In the genomic region with DNA sequence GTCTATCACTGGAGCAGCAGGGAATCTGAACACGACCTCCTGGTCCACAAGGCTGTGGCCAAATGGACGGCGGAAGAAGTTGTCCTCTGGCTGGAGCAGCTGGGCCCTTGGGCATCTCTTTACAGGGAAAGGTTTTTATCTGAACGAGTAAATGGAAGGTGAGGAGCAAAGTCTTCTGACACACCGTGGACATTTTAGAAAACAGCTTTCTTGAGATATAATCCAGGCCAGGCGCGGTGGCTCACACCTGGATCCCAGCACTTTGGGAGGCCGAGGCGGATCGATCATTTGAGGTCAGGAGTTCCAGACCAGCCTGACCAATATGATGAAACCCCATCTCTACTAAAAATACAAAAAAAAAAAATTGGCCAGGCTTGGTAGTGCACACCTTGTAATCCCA, we compare ENCODE assay signal across 19 cellular contexts. TPM values are rescaled to one million over a fixed set of nuclear protein-coding genes. Genes with fewer than 3 reads are reported as not detected.
A peak's percentile ranks its signal among the peaks of the same experiment; 100 is the strongest.
DNase-seq lines count a peak whose midpoint lies in the region; ATAC-seq and TF ChIP-seq lines count a peak whose summit lies in the region.
"Had no signal": no experiment of that assay in that cellular context is flagged by ENCODE, and none has a peak within 500 bp of the region (broad histone marks: within the 10 kb centered on the region; RNA-seq: fewer than 3 reads in every experiment).

No MANE protein-coding gene starts in this region.

- TF ChIP-seq CTCF in CD8-positive, alpha-beta T cell (IDR thresholded peaks at IDR 0.05), result no peak
- TF ChIP-seq CTCF in heart left ventricle (IDR thresholded peaks at IDR 0.05), result no peak

- intact Hi-C loops in CD8-positive, alpha-beta T cell (cut with DNase I, micrococcal nuclease), result no loop called here
- intact Hi-C loops in heart left ventricle (cut with DNase I), result no loop called here

- H3K9me3 Mint-ChIP-seq in activated T-cell treated with anti-CD3 and anti-CD28 coated beads, Interleukin-2, amount 50 U/mL, for 72 hours, result no peaks in the 10 kb centered on the region
- H3K9me3 Mint-ChIP-seq in CD8-positive, alpha-beta T cell, result no peaks in the 10 kb centered on the region
- H3K9me3 Mint-ChIP-seq in activated naive CD8-positive, alpha-beta T cell (ENCODE audit: low read depth), result no peaks in the 10 kb centered on the region
- H3K9me3 Mint-ChIP-seq: HFFc6 had no signal

- 93 to 96% (median 94%) methylated on average over 10 of the region's 10 CpGs for WGBS in heart left ventricle, 4 donors

- CTCF ChIA-PET in CD8-positive, alpha-beta T cell (lab: Charles Lee), result no interaction called here

- peaks cover 44% of the 10 kb centered on the region for H3K36me3 ChIP-seq in CD8-positive, alpha-beta T cell (ENCODE audit: insufficient read depth, low read length)
- peaks cover 5 to 100% (median 98%) of the 10 kb centered on the region in 9 donors for H3K36me3 ChIP-seq in heart left ventricle

- H3K4me3 Mint-ChIP-seq in activated T-cell treated with anti-CD3 and anti-CD28 coated beads, Interleukin-2, amount 50 U/mL, for 72 hours, result no peak overlapping the region
- H3K4me3 Mint-ChIP-seq in CD8-positive, alpha-beta T cell, result no peak overlapping the region
- H3K4me3 Mint-ChIP-seq in activated naive CD8-positive, alpha-beta T cell, result no peak overlapping the region
- H3K4me3 Mint-ChIP-seq: HFFc6 had no signal

- no peak for DNase-seq in activated T-cell treated with anti-CD3 and anti-CD28 coated beads, Interleukin-2, amount 50 U/mL, for 72 hours
- no peak for DNase-seq in activated T-cell treated with anti-CD3 and anti-CD28 coated beads, Interleukin-2, amount 50 U/mL, for 48 hours
- no peak for DNase-seq in CD8-positive, alpha-beta T cell
- DNase-seq in mesenteric fat pad (ENCODE audit: low spot score), result peak; percentile 60
- no peak for DNase-seq in stimulated activated CD4-positive, alpha-beta T cell treated with anti-CD3 and anti-CD28 coated beads, Interleukin-2, amount 100 ng/mL, for 48 hours
- DNase-seq in heart left ventricle, result no peak
- DNase-seq: COR-L47, DMS153, HFFc6, KBM-7, NCI-H1436 treated with DMSO at 0.1 percent for 48 hours, NCI-H2081, NCI-H774, PC-3 had no signal

- H3K27me3 Mint-ChIP-seq in activated T-cell treated with anti-CD3 and anti-CD28 coated beads, Interleukin-2, amount 50 U/mL, for 72 hours (ENCODE audit: low read depth), result no peaks in the 10 kb centered on the region
- H3K27me3 Mint-ChIP-seq in CD8-positive, alpha-beta T cell (ENCODE audit: low read depth), result no peaks in the 10 kb centered on the region
- no peaks in the 10 kb centered on the region for H3K27me3 Mint-ChIP-seq in activated naive CD8-positive, alpha-beta T cell

- no peak for TF ChIP-seq POLR2A in heart left ventricle (IDR thresholded peaks at IDR 0.05)

- H3K27ac Mint-ChIP-seq in activated T-cell treated with anti-CD3 and anti-CD28 coated beads, Interleukin-2, amount 50 U/mL, for 72 hours, result peak overlapping the region; percentile 72
- peak overlapping the region; percentile 55 for H3K27ac Mint-ChIP-seq in CD8-positive, alpha-beta T cell
- peak overlapping the region; percentile 22 for H3K27ac Mint-ChIP-seq in activated naive CD8-positive, alpha-beta T cell
- H3K27ac Mint-ChIP-seq: HFFc6 had no signal

- no peaks in the 10 kb centered on the region for H3K27me3 ChIP-seq in CD8-positive, alpha-beta T cell (ENCODE audit: insufficient read depth, low read length)
- no peaks in the 10 kb centered on the region for H3K27me3 ChIP-seq in heart left ventricle

- peaks cover 1 to 24% of the 10 kb centered on the region in 2 donors for H3K36me3 Mint-ChIP-seq in activated T-cell treated with anti-CD3 and anti-CD28 coated beads, Interleukin-2, amount 50 U/mL, for 72 hours (ENCODE audit: insufficient read depth in 2 of 2)
- H3K36me3 Mint-ChIP-seq in CD8-positive, alpha-beta T cell, result peaks cover 69% of the 10 kb centered on the region
- no peaks in the 10 kb centered on the region for H3K36me3 Mint-ChIP-seq in activated naive CD8-positive, alpha-beta T cell

- H3K9me3 ChIP-seq in CD8-positive, alpha-beta T cell (ENCODE audit: low read length), result no peaks in the 10 kb centered on the region
- H3K9me3 ChIP-seq in heart left ventricle, result no peaks in the 10 kb centered on the region

- H3K4me3 ChIP-seq in CD8-positive, alpha-beta T cell (ENCODE audit: low read depth, low read length), result no peak overlapping the region
- no peak overlapping the region for H3K4me3 ChIP-seq in heart left ventricle

- H3K4me1 ChIP-seq in CD8-positive, alpha-beta T cell (ENCODE audit: insufficient read depth, low read length), result no peaks in the 10 kb centered on the region
- no peaks in the 10 kb centered on the region for H3K4me1 ChIP-seq in heart left ventricle

- ATAC-seq in activated T-cell treated with anti-CD3 and anti-CD28 coated beads, Interleukin-2, amount 50 U/mL, for 72 hours (replicated peaks in 1 of 2), result no peak
- ATAC-seq in CD8-positive, alpha-beta T cell, result no peak
- ATAC-seq in heart left ventricle (no peak), GM18502 (IDR thresholded peaks at IDR 0.05; ENCODE audit: poor library complexity, unreplicated experiment) (no peak)
- ATAC-seq: PC-3 had no signal

- POLR2A ChIA-PET in CD8-positive, alpha-beta T cell (lab: Charles Lee), result no interaction called here

- no peak overlapping the region for H3K27ac ChIP-seq in CD8-positive, alpha-beta T cell (ENCODE audit: low read depth, low read length)
- H3K27ac ChIP-seq in heart left ventricle, result no peak overlapping the region
- H3K27ac ChIP-seq: C4-2B had no signal

- H3K4me1 Mint-ChIP-seq in activated T-cell treated with anti-CD3 and anti-CD28 coated beads, Interleukin-2, amount 50 U/mL, for 72 hours (ENCODE audit: low read depth), result peaks cover 4% of the 10 kb centered on the region
- no peaks in the 10 kb centered on the region for H3K4me1 Mint-ChIP-seq in CD8-positive, alpha-beta T cell (ENCODE audit: low read depth)
- H3K4me1 Mint-ChIP-seq in activated naive CD8-positive, alpha-beta T cell (ENCODE audit: low read depth), result peaks cover 5% of the 10 kb centered on the region

RNA-seq across cellular contexts. Expression of gene BFAR, which starts 17.1 kb away (rescaled TPM):
- total RNA-seq in activated T-cell treated with anti-CD3 and anti-CD28 coated beads, Interleukin-2, amount 50 U/mL, for 72 hours, result 10 to 100 TPM; 67.3 to 79.7 TPM
- 10 to 100 TPM; 34.0 to 41.7 TPM for total RNA-seq in CD8-positive, alpha-beta T cell
- 53.3 TPM for total RNA-seq in mesenteric fat pad
- 10 to 100 TPM; 30.0 to 47.9 (median 37.2) TPM for total RNA-seq in heart left ventricle
- polyA plus RNA-seq in heart left ventricle, result 10 to 100 TPM; 21.5 to 52.6 TPM

RNA-seq across cellular contexts. Expression of gene PARN, which starts 19.8 kb away (rescaled TPM):
- 10 to 100 TPM; 56.1 to 68.9 TPM for total RNA-seq in activated T-cell treated with anti-CD3 and anti-CD28 coated beads, Interleukin-2, amount 50 U/mL, for 72 hours
- 10 to 100 TPM; 23.7 to 25.7 TPM for total RNA-seq in CD8-positive, alpha-beta T cell
- total RNA-seq in mesenteric fat pad (23.3 TPM), heart left ventricle (10 to 100 TPM; 16.3 to 25.9 (median 20.3) TPM)
- 10 to 100 TPM in 1 of 2 donors, 1 to 10 TPM in 1; 7.7 to 16.7 TPM for polyA plus RNA-seq in heart left ventricle

RNA-seq across cellular contexts. Expression of gene PLA2G10, which starts 44.3 kb away (rescaled TPM):
- total RNA-seq in activated T-cell treated with anti-CD3 and anti-CD28 coated beads, Interleukin-2, amount 50 U/mL, for 72 hours, result not detected
- not detected for total RNA-seq in CD8-positive, alpha-beta T cell
- not detected for total RNA-seq in mesenteric fat pad
- total RNA-seq in heart left ventricle, result not detected
- polyA plus RNA-seq in heart left ventricle, result not detected
- total RNA-seq: H4, HFFc6, NCI-H460 had no signal

RNA-seq across cellular contexts. Expression of gene NPIPA3, which starts 53.4 kb away (rescaled TPM):
- total RNA-seq in activated T-cell treated with anti-CD3 and anti-CD28 coated beads, Interleukin-2, amount 50 U/mL, for 72 hours, result 1 to 10 TPM; 1.3 to 3.1 TPM
- 1 to 10 TPM; 2.7 to 2.9 TPM for total RNA-seq in CD8-positive, alpha-beta T cell
- total RNA-seq in mesenteric fat pad, result 4.1 TPM
- 1 to 10 TPM in 2 of 9 donors, under 1 TPM in 3, not detected in 4; 0.47 to 2.2 (median 0.70) TPM for total RNA-seq in heart left ventricle
- 1 to 10 TPM in 1 of 2 donors, not detected in 1; 4.0 TPM for polyA plus RNA-seq in heart left ventricle

Comparison
In these comparisons a context has a peak if more than half of its experiments do, and no peak if none do; other contexts are left out.
1. H3K27ac Mint-ChIP-seq: peak in every context shown above with its lines; median percentile 72 in activated T-cell treated with anti-CD3 and anti-CD28 coated beads, Interleukin-2, amount 50 U/mL, for 72 hours; 55 in CD8-positive, alpha-beta T cell; 22 in activated naive CD8-positive, alpha-beta T cell.